Comparison of ENCODE assay signal across 16 cellular contexts in the genomic region with DNA sequence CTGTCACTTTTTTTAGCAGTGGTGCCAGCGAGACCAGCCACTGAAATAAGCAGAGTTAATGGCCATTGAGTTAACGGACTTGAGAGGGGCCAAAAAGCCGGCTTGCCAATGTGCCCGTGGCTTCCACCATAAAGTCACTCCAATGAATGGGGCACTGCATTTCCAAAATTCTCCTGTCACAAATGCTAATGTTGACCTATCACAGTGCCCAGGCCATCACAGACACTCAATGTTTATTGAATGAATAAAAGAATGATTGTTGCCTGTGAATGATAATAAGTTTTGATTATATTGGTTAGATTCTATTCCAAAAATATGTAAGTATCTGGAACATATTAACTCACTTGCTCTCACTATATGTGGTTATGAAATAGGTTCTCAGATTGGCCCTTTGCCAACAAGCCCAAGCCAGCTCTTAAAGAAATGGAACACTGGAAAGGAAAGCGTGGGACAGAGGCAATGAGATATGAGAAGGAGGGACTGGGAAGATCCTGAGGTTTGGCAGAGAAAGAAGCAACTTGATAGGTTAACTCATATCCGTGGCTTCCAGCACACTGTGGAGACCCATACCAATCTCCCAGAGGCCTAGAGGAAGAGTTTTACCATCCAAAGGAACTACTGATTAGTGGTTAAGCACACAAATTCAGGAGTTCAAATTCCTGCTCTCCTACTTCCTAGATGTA.
DNase-seq lines count a peak whose midpoint lies in the region; ATAC-seq and TF ChIP-seq lines count a peak whose summit lies in the region.
"Had no signal": no experiment of that assay in that cellular context is flagged by ENCODE, and none has a peak within 500 bp of the region (broad histone marks: within the 10 kb centered on the region; RNA-seq: fewer than 3 reads in every experiment).

No MANE protein-coding gene starts in this region.

- H3K4me3 ChIP-seq in ovary: no peak overlapping the region
- H3K4me3 ChIP-seq: transverse colon had no signal

- no peak for TF ChIP-seq CTCF in natural killer cell (IDR thresholded peaks at IDR 0.05)
- no peak for TF ChIP-seq CTCF in ovary (IDR thresholded peaks at IDR 0.05)

- no peaks in the 10 kb centered on the region for H3K27me3 ChIP-seq in ovary
- H3K27me3 ChIP-seq: transverse colon had no signal

- ATAC-seq in effector memory CD8-positive, alpha-beta T cell (replicated peaks): no peak
- ATAC-seq in natural killer cell (no peak), GM21576 (IDR thresholded peaks at IDR 0.05; ENCODE audit: unreplicated experiment) (no peak)

- no peaks in the 10 kb centered on the region for H3K36me3 ChIP-seq in ovary
- H3K36me3 ChIP-seq: transverse colon had no signal

- H3K9me3 Mint-ChIP-seq in effector memory CD8-positive, alpha-beta T cell: no peaks in the 10 kb centered on the region
- peaks cover 2 to 3% of the 10 kb centered on the region in 2 donors for H3K9me3 Mint-ChIP-seq in natural killer cell
- H3K9me3 Mint-ChIP-seq: endodermal cell, memory B cell had no signal

- WGBS in ovary, 3 donors: 91 to 96% (median 93%) methylated on average over 6 of the region's 6 CpGs

- in situ Hi-C loops in SK-MEL-5 (cut with HindIII; ENCODE audit: low pct_unique_long_range_greater_than_20kb, low sequenced_read_pairs): no loop called here

- H3K27ac ChIP-seq in ovary: no peak overlapping the region
- H3K27ac ChIP-seq: 22Rv1, VCaP had no signal

- H3K4me1 ChIP-seq in ovary (ENCODE audit: insufficient read depth): peaks cover 3% of the 10 kb centered on the region

- intact Hi-C loops in natural killer cell (cut with micrococcal nuclease) (no loop called here), ovary (cut with DNase I) (loop anchor here in 1 of 4 donors (10.0 kb wide), 1 partner anchor 98 kb away; no protein-coding TSS in a partner anchor)

- TF ChIP-seq POLR2A in ovary (IDR thresholded peaks at IDR 0.05): no peak

- no peaks in the 10 kb centered on the region for H3K9me3 ChIP-seq in ovary
- H3K9me3 ChIP-seq: transverse colon had no signal

- H3K4me1 Mint-ChIP-seq in effector memory CD8-positive, alpha-beta T cell (ENCODE audit: low read depth in 2 of 2): peaks cover 51 to 66% of the 10 kb centered on the region in 2 donors
- H3K4me1 Mint-ChIP-seq in natural killer cell: peaks cover 39 to 57% of the 10 kb centered on the region in 2 donors

- H3K27me3 Mint-ChIP-seq in effector memory CD8-positive, alpha-beta T cell: no peaks in the 10 kb centered on the region
- H3K27me3 Mint-ChIP-seq in natural killer cell (ENCODE audit: low read depth in 2 of 2): no peaks in the 10 kb centered on the region
- H3K27me3 Mint-ChIP-seq: memory B cell had no signal

- H3K4me3 Mint-ChIP-seq in effector memory CD8-positive, alpha-beta T cell: peak overlapping the region in 1 of 2 donors; percentile 25
- H3K4me3 Mint-ChIP-seq in natural killer cell: no peak overlapping the region
- H3K4me3 Mint-ChIP-seq: endodermal cell, memory B cell had no signal

- no peaks in the 10 kb centered on the region for H3K36me3 Mint-ChIP-seq in effector memory CD8-positive, alpha-beta T cell (ENCODE audit: insufficient read depth)
- H3K36me3 Mint-ChIP-seq in natural killer cell: no peaks in the 10 kb centered on the region
- H3K36me3 Mint-ChIP-seq: memory B cell had no signal

- DNase-seq in DMS 273 (lab: John Stamatoyannopoulos, UW; ENCODE audit: unreplicated experiment) (peak; percentile 19), DMS 273 treated with DMSO at 0.1 percent for 48 hours (lab: John Stamatoyannopoulos, UW) (no peak), SK-MEL-5 (ENCODE audit: low read depth, low spot score) (peak; percentile 34), natural killer cell (no peak), ovary (no peak), epidermal melanocyte (ENCODE audit: insufficient read length, low spot score) (no peak)
- no peak for DNase-seq in effector memory CD8-positive, alpha-beta T cell
- DNase-seq: activated CD8-positive, alpha-beta memory T cell treated with anti-CD3 and anti-CD28 coated beads, Interleukin-2, amount 50 U/mL, for 4 hours; endodermal cell; NCI-H82; SHP77; transverse colon had no signal

- no peak for TF ChIP-seq EP300 in ovary (IDR thresholded peaks at IDR 0.05)

- peak overlapping the region; percentile 98 to 99 for H3K27ac Mint-ChIP-seq in effector memory CD8-positive, alpha-beta T cell
- H3K27ac Mint-ChIP-seq in natural killer cell: peak overlapping the region; percentile 97 to 98
- H3K27ac Mint-ChIP-seq: endodermal cell had no signal

Comparison
In these comparisons a context has a peak if more than half of its experiments do, and no peak if none do; other contexts are left out.
1. DNase-seq: peak in DMS 273 (single experiment) and SK-MEL-5 (single experiment); none in DMS 273 treated with DMSO at 0.1 percent for 48 hours (single experiment), effector memory CD8-positive, alpha-beta T cell (0 of 3), natural killer cell (single experiment), ovary (0 of 5) and epidermal melanocyte (single experiment).